ENCODE assay signal across 16 cellular contexts in the genomic region with DNA sequence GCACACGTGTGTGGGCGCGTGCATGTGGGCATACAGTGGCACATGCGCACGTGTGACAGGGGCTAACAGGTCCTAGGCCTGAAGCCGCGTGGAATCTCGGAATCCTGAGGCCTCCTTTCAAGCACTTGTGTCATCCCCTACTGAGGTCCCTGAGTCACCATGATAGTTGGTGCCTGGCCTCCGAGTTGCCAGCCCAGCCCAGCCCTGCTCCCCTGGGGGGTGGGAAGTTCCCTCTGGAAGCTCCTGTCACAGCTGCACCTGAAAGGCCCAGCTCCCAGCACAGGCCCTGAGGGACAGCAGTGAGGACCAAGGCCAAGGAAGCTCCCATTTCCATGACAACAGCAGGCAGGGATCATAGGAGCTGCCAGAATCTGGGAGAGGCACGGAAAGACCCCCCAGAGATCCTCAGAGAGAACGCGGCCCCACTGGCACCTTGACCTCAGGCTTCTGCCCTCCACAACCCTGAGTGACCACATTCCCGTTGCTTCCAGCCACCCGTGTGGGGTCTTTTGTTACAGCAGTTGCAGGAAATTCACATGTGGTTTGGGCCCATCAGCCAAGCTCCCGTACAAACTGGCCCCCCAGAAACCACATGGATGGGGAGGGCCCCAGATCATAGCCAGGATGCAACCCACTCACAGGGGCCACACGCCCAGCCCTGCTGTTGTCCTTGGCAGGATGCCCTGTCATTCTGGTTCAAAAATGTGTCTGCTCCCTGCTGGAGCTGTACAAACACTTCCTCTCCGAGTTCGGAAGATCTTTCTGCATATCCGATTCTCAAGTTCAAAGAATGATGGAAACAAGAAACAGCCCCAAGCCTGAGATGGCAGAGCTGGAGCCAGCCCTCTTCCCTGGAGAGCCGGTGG. TPM values are rescaled to one million over a fixed set of nuclear protein-coding genes. Genes with fewer than 3 reads are reported as not detected.
DNase-seq lines count a peak whose midpoint lies in the region; ATAC-seq, FAIRE-seq and TF ChIP-seq lines count a peak whose summit lies in the region.
"Had no signal": no experiment of that assay in that cellular context is flagged by ENCODE, and none has a peak within 500 bp of the region (broad histone marks: within the 10 kb centered on the region; RNA-seq: fewer than 3 reads in every experiment).

No MANE protein-coding gene starts in this region.

- peak overlapping the region; percentile 19 to 51; a peak in 5 of 6 replicates for H3K27ac ChIP-seq in A549

- H3K4me1 ChIP-seq in A549: peaks cover 35% of the 10 kb centered on the region

- POLR2A ChIA-PET in A549 (lab: Yijun Ruan, JAX): no interaction called here

- no peaks in the 10 kb centered on the region for H3K9me3 ChIP-seq in A549

- no peak; a peak in 1 of 6 replicates for ATAC-seq in A549
- no peak for ATAC-seq in GM18861 (IDR thresholded peaks at IDR 0.05; ENCODE audit: unreplicated experiment)
- ATAC-seq in GM18873 (IDR thresholded peaks at IDR 0.05; ENCODE audit: low FRiP score, unreplicated experiment): no peak

- no peak for DNase-seq in A549 (ENCODE audit: low read depth in 1 of 2, low spot score in 1 of 2)
- DNase-seq in H4 (ENCODE audit: low spot score): peak; percentile 58
- DNase-seq in astrocyte of the hippocampus (ENCODE audit: low read depth, low spot score): peak; percentile 81
- peak; percentile 19 to 60 for DNase-seq in lung microvascular endothelial cell (ENCODE audit: low read depth in 2 of 2)
- no peak for DNase-seq in T1000 (lab: John Stamatoyannopoulos, UW)
- DNase-seq in SW480 (ENCODE audit: low spot score): no peak
- DNase-seq: CD4-positive, CD25-positive, alpha-beta regulatory T cell; NCI-H1417; SHP77 treated with DMSO at 0.1 percent for 48 hours; small intestine; stimulated activated CD8-positive, alpha-beta memory T cell treated with anti-CD3 and anti-CD28 coated beads, Interleukin-4, amount 100 ng/mL, for 48 hours had no signal

- TF ChIP-seq CTCF in A549 (IDR thresholded peaks at IDR 0.05): no peak

- CTCF ChIA-PET in A549 (lab: Yijun Ruan, JAX): interaction anchor here (0.8 to 8.1 kb wide), 9 partner anchors 9 to 303 kb away, joined by 3 to 73 read pairs (median 5); no protein-coding TSS in a partner anchor

- no peak for TF ChIP-seq RAD21 in A549 (conservative IDR thresholded peaks at IDR 0.05 in 1 of 2, IDR thresholded peaks at IDR 0.05 in 1 of 2)

- TF ChIP-seq POLR2A in A549 (IDR thresholded peaks at IDR 0.05; ENCODE audit: low read length): no peak

- 60% methylated on average over 19 of the region's 20 CpGs for WGBS in A549 (ENCODE audit: missing lambda C conversion rate)

- H3K4me3 ChIP-seq in A549: no peak overlapping the region

- peak overlapping the region; percentile 53 for H3K4me2 ChIP-seq in A549

- no peak for FAIRE-seq in A549 (lab: Jason Lieb, UNC)
- FAIRE-seq: small intestine had no signal

- no peak for TF ChIP-seq EP300 in A549 (IDR thresholded peaks at IDR 0.05)

TF ChIP-seq in A549, 52 proteins besides CTCF, POLR2A, EP300 and RAD21:
- TF ChIP-seq NR3C1 (IDR thresholded peaks at IDR 0.05) (no peak), CHD2 (IDR thresholded peaks at IDR 0.05; ENCODE audit: low read length, partially characterized antibody) (no peak), CHD4 (IDR thresholded peaks at IDR 0.05; ENCODE audit: borderline replicate concordance) (no peak), ZFP36 (IDR thresholded peaks at IDR 0.05; ENCODE audit: borderline replicate concordance, partially characterized antibody) (no peak), JUNB (IDR thresholded peaks at IDR 0.05) (no peak), TFCP2L1 (CRISPR knock-in tag; IDR thresholded peaks at IDR 0.05) (no peak), JUN (IDR thresholded peaks at IDR 0.05) (no peak)
- TF ChIP-seq, protein P1, sequence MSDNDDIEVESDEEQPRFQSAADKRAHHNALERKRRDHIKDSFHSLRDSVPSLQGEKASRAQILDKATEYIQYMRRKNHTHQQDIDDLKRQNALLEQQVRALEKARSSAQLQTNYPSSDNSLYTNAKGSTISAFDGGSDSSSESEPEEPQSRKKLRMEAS (IDR thresholded peaks at IDR 0.05): no peak
TF ChIP-seq in A549: peak in this region for 0.

RNA-seq across cellular contexts. Expression of a gene that starts 35.2 kb away (rescaled TPM):
- polyA plus RNA-seq in A549 (2011; rRNA removed) (not detected in 2 replicates), A549 (2017; fragmentation: RNase III; extraction: RNeasy Plus Mini Kit Qiagen cat#74134 plus additional on column Dnase treatment) (not detected in 3 replicates)
- polyA plus RNA-seq in A549 (2012; cell fraction: cytosol; rRNA removed): not detected in 2 replicates
- not detected in 2 replicates for polyA plus RNA-seq in A549 (2012; cell fraction: nucleus; rRNA removed)
- polyA minus RNA-seq in A549 (2011; rRNA and poly(A)+ RNA removed): not detected in 2 replicates
- not detected in 2 replicates for total RNA-seq in H4 (2014; rRNA removed; shearing (Covaris generic))
- total RNA-seq in lung microvascular endothelial cell: not detected in 2 replicates
- total RNA-seq: activated T-helper 2 cell treated with anti-CD3 and anti-CD28 coated beads, Interferon-gamma antibody, Interleukin-2, Interleukin-4, amounts not matched to agents 10 μg/mL and 5 μg/mL and 100 μg/mL, durations not matched to agents 14 hours and 24 hours and 36 hours; CD4-positive, CD25-positive, alpha-beta regulatory T cell; chondrocyte; glomerular endothelial cell had no signal

Comparison
In these comparisons a context has a peak if more than half of its experiments do, and no peak if none do; other contexts are left out.
1. DNase-seq: peak in H4 (single experiment), astrocyte of the hippocampus (single experiment) and lung microvascular endothelial cell (2 of 2); none in A549 (0 of 2), T1000 (single experiment) and SW480 (single experiment).